Comparison of ENCODE assay signal across 15 cellular contexts in genomic region chr20:46222521-46223007, GRCh38.
DNase-seq lines count a peak whose midpoint lies in the region; ATAC-seq and TF ChIP-seq lines count a peak whose summit lies in the region.
"Had no signal": no experiment of that assay in that cellular context is flagged by ENCODE, and none has a peak within 500 bp of the region (broad histone marks: within the 10 kb centered on the region; RNA-seq: fewer than 3 reads in every experiment).

No MANE protein-coding gene starts in this region.

- no peak overlapping the region for H3K27ac Mint-ChIP-seq in activated T-helper 17 cell treated with anti-CD3 and anti-CD28 coated beads, Interleukin-2, amount 50 U/mL, for 72 hours
- H3K27ac Mint-ChIP-seq: activated naive CD8-positive, alpha-beta T cell treated with anti-CD3 and anti-CD28 coated beads for 36 hours had no signal

- no peaks in the 10 kb centered on the region for H3K79me2 ChIP-seq in hepatocyte

- no peaks in the 10 kb centered on the region for H3K36me3 Mint-ChIP-seq in activated T-helper 17 cell treated with anti-CD3 and anti-CD28 coated beads, Interleukin-2, amount 50 U/mL, for 72 hours (ENCODE audit: low read depth)
- H3K36me3 Mint-ChIP-seq: activated naive CD8-positive, alpha-beta T cell treated with anti-CD3 and anti-CD28 coated beads for 36 hours had no signal

- H3K9me3 Mint-ChIP-seq in activated T-helper 17 cell treated with anti-CD3 and anti-CD28 coated beads, Interleukin-2, amount 50 U/mL, for 72 hours = no peaks in the 10 kb centered on the region
- H3K9me3 Mint-ChIP-seq: activated naive CD8-positive, alpha-beta T cell treated with anti-CD3 and anti-CD28 coated beads for 36 hours had no signal

- H3K4me1 ChIP-seq in hepatocyte (ENCODE audit: insufficient read depth) = no peaks in the 10 kb centered on the region
- peaks cover 28 to 36% (median 31%) of the 10 kb centered on the region in 3 donors for H3K4me1 ChIP-seq in skeletal muscle tissue (ENCODE audit: control insufficient read depth in 3 of 3, insufficient read depth in 3 of 3, low read length in 3 of 3)
- H3K4me1 ChIP-seq: Peyer's patch had no signal

- TF ChIP-seq CTCF in hepatocyte (IDR thresholded peaks at IDR 0.05; ENCODE audit: poor library complexity) (no peak), foreskin fibroblast (IDR thresholded peaks at IDR 0.05; ENCODE audit: low read depth, low read length) (no peak)

- H3K27me3 ChIP-seq in hepatocyte = peaks cover 14% of the 10 kb centered on the region
- H3K27me3 ChIP-seq in skeletal muscle tissue (ENCODE audit: control insufficient read depth in 3 of 3, insufficient read depth in 3 of 3, low read length in 3 of 3) = peaks cover 2 to 17% (median 14%) of the 10 kb centered on the region in 3 donors
- H3K27me3 ChIP-seq: BE2C, Peyer's patch had no signal

- ATAC-seq in activated T-helper 17 cell treated with anti-CD3 and anti-CD28 coated beads, Interleukin-2, amount 50 U/mL, for 72 hours (replicated peaks) = no peak

- H3K9me3 ChIP-seq in hepatocyte (ENCODE audit: low read depth) (no peaks in the 10 kb centered on the region), skeletal muscle tissue (ENCODE audit: control insufficient read depth in 3 of 3, low read length in 3 of 3) (no peaks in the 10 kb centered on the region)
- H3K9me3 ChIP-seq: BE2C had no signal

- no peak overlapping the region for H3K4me3 Mint-ChIP-seq in activated T-helper 17 cell treated with anti-CD3 and anti-CD28 coated beads, Interleukin-2, amount 50 U/mL, for 72 hours
- H3K4me3 Mint-ChIP-seq: activated naive CD8-positive, alpha-beta T cell treated with anti-CD3 and anti-CD28 coated beads for 36 hours had no signal

- no peak overlapping the region for H2AFZ ChIP-seq in hepatocyte

- DNase-seq in NCI-H2171 treated with DMSO at 0.1 percent for 48 hours (lab: John Stamatoyannopoulos, UW) (peak; percentile 71), cerebellar cortex (ENCODE audit: low spot score) (peak; percentile 94), hepatocyte (ENCODE audit: low spot score) (peak; percentile 41), foreskin fibroblast (no peak), ecto neural progenitor cell (ENCODE audit: low spot score) (no peak)
- DNase-seq in activated naive CD4-positive, alpha-beta T cell (lab: John Stamatoyannopoulos, UW) = no peak
- DNase-seq: activated naive CD8-positive, alpha-beta T cell treated with anti-CD3 and anti-CD28 coated beads for 36 hours; BE2C; NCI-H446 treated with DMSO at 0.1 percent for 48 hours; Peyer's patch; trophoblast cell had no signal

- H3K27ac ChIP-seq in hepatocyte (no peak overlapping the region), skeletal muscle tissue (ENCODE audit: low read depth, low read length) (peak overlapping the region; percentile 79)
- H3K27ac ChIP-seq: Peyer's patch, VCaP had no signal

- no peaks in the 10 kb centered on the region for H3K9me2 ChIP-seq in hepatocyte (replicated peaks; ENCODE audit: insufficient read depth)

- no peaks in the 10 kb centered on the region for H3K36me3 ChIP-seq in hepatocyte (replicated peaks; ENCODE audit: insufficient read depth, low read depth)
- no peaks in the 10 kb centered on the region for H3K36me3 ChIP-seq in skeletal muscle tissue (ENCODE audit: control insufficient read depth in 3 of 3, insufficient read depth in 3 of 3, low read length in 3 of 3)
- H3K36me3 ChIP-seq: BE2C, Peyer's patch had no signal

- H4K20me1 ChIP-seq in hepatocyte (ENCODE audit: insufficient read depth, poor library complexity, severe bottlenecking) = no peaks in the 10 kb centered on the region

- H3K4me1 Mint-ChIP-seq in activated T-helper 17 cell treated with anti-CD3 and anti-CD28 coated beads, Interleukin-2, amount 50 U/mL, for 72 hours = no peaks in the 10 kb centered on the region
- H3K4me1 Mint-ChIP-seq: activated naive CD8-positive, alpha-beta T cell treated with anti-CD3 and anti-CD28 coated beads for 36 hours had no signal

- H3K27me3 Mint-ChIP-seq in activated T-helper 17 cell treated with anti-CD3 and anti-CD28 coated beads, Interleukin-2, amount 50 U/mL, for 72 hours = peaks cover 22% of the 10 kb centered on the region

- H3K4me2 ChIP-seq in hepatocyte = peak overlapping the region; percentile 25

- WGBS in hepatocyte (ENCODE audit: low lambda C conversion rate, missing lambda C conversion rate) = 28% methylated on average over 13 of the region's 14 CpGs

- no peak overlapping the region for H3K4me3 ChIP-seq in hepatocyte
- H3K4me3 ChIP-seq in skeletal muscle tissue (ENCODE audit: low read length in 3 of 3) = peak overlapping the region in 2 of 3 donors; percentile 14 to 35
- H3K4me3 ChIP-seq in foreskin fibroblast (ENCODE audit: low read depth in 1 of 2, low read length in 2 of 2) = no peak overlapping the region
- H3K4me3 ChIP-seq: coronary artery, Peyer's patch had no signal

- peak overlapping the region in 2 of 3 donors; percentile 33 to 59 for H3K9ac ChIP-seq in skeletal muscle tissue (ENCODE audit: low read depth in 1 of 3, low read length in 3 of 3)

Comparison
In these comparisons a context has a peak if more than half of its experiments do, and no peak if none do; other contexts are left out.
1. DNase-seq: peak in NCI-H2171 treated with DMSO at 0.1 percent for 48 hours (single experiment), cerebellar cortex (single experiment) and hepatocyte (single experiment); none in foreskin fibroblast (0 of 2), ecto neural progenitor cell (single experiment) and activated naive CD4-positive, alpha-beta T cell (0 of 4).
2. H3K4me3 ChIP-seq: peak in skeletal muscle tissue (2 of 3); none in hepatocyte (single experiment) and foreskin fibroblast (0 of 2).